In the genomic region with DNA sequence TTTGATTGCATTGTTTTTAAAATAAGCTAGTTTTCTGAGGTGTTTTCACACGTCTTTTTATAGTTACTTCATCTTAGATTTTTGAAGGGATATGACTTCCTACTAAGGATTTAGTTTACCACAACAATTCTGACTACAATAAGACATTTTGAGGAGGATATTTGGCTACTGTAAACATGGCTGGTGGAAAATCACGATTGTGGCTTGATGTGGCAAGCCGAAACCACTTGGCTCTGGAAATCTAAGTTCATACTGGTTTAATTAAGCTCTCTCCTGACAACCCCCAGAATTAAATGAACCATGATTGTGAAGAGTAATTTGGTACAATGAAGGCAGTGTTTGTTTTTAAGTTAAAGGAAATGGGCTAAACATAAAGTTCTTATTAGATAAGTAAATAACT, we compare ENCODE assay signal across 19 cellular contexts.
"Had no signal": no experiment of that assay in that cellular context is flagged by ENCODE, and none has a peak within 500 bp of the region (broad histone marks: within the 10 kb centered on the region; RNA-seq: fewer than 3 reads in every experiment).

No MANE protein-coding gene starts in this region.

- H3K9me3 Mint-ChIP-seq: activated CD4-positive, alpha-beta T cell treated with anti-CD3 and anti-CD28 coated beads, Interleukin-2, amount 10 ng/mL, durations not matched to agents 7 days and 5 days; dendritic cell treated with granulocyte-macrophage colony-stimulating factor and Interleukin-4, amounts not matched to agents 40 ng/mL and 50 ng/mL, for 4 days; natural killer cell had no signal

- H3K27ac ChIP-seq: neutrophil, tibial nerve, uterus had no signal

- H3K4me3 Mint-ChIP-seq: activated CD4-positive, alpha-beta T cell treated with anti-CD3 and anti-CD28 coated beads, Interleukin-2, amount 10 ng/mL, durations not matched to agents 7 days and 5 days; activated naive CD8-positive, alpha-beta T cell; dendritic cell treated with granulocyte-macrophage colony-stimulating factor and Interleukin-4, amounts not matched to agents 40 ng/mL and 50 ng/mL, for 4 days; natural killer cell had no signal

- H3K4me1 ChIP-seq: tibial nerve, uterus had no signal

- H3K4me3 ChIP-seq: tibial nerve, uterus had no signal

- ATAC-seq: natural killer cell had no signal

- H3K27me3 ChIP-seq: neutrophil, tibial nerve, uterus had no signal

- H3K36me3 Mint-ChIP-seq: activated naive CD8-positive, alpha-beta T cell; natural killer cell had no signal

- H3K27ac Mint-ChIP-seq: activated CD4-positive, alpha-beta T cell treated with anti-CD3 and anti-CD28 coated beads, Interleukin-2, amount 10 ng/mL, durations not matched to agents 7 days and 5 days; activated naive CD8-positive, alpha-beta T cell; dendritic cell treated with granulocyte-macrophage colony-stimulating factor and Interleukin-4, amounts not matched to agents 40 ng/mL and 50 ng/mL, for 4 days; natural killer cell had no signal

- H3K36me3 ChIP-seq: uterus had no signal

- H3K4me1 Mint-ChIP-seq: activated CD4-positive, alpha-beta T cell treated with anti-CD3 and anti-CD28 coated beads, Interleukin-2, amount 10 ng/mL, durations not matched to agents 7 days and 5 days; natural killer cell had no signal

- H3K27me3 Mint-ChIP-seq: dendritic cell treated with granulocyte-macrophage colony-stimulating factor and Interleukin-4, amounts not matched to agents 40 ng/mL and 50 ng/mL, for 4 days had no signal

- H3K9me3 ChIP-seq: neutrophil, tibial nerve, uterus had no signal

- DNase-seq: activated CD4-positive, alpha-beta T cell treated with anti-CD3 and anti-CD28 coated beads, Interleukin-2, amount 10 ng/mL, durations not matched to agents 7 days and 5 days; activated CD4-positive, CD25-positive, alpha-beta regulatory T cell; activated gamma-delta T cell treated with Interleukin-2 at 50 U/mL for 16 hours; cerebellar nuclear complex; effector memory CD4-positive, alpha-beta T cell; hippocampal formation; kidney glomerular epithelial cell; mesendoderm; natural killer cell; posterior cingulate gyrus; stimulated activated CD4-positive, alpha-beta T cell treated with anti-CD3 and anti-CD28 coated beads, Interleukin-4, amount 100 ng/mL, for 4 hours; stimulated activated CD8-positive, alpha-beta memory T cell treated with anti-CD3 and anti-CD28 coated beads, Interleukin-4, amount 100 ng/mL, for 48 hours; stimulated activated naive CD4-positive, alpha-beta T cell treated with Interleukin-2 at 50 U/mL for 16 hours; substantia nigra; uterus had no signal
